ENCODE assay signal across 13 cellular contexts in genomic region chr4:42339935-42340406, GRCh38. TPM values are rescaled to one million over a fixed set of nuclear protein-coding genes. Genes with fewer than 3 reads are reported as not detected.
A peak's percentile ranks its signal among the peaks of the same experiment; 100 is the strongest.
DNase-seq lines count a peak whose midpoint lies in the region; ATAC-seq and TF ChIP-seq lines count a peak whose summit lies in the region.
"Had no signal": no experiment of that assay in that cellular context is flagged by ENCODE, and none has a peak within 500 bp of the region (broad histone marks: within the 10 kb centered on the region; RNA-seq: fewer than 3 reads in every experiment).

No MANE protein-coding gene starts in this region.

- no peak overlapping the region for H3K4me3 ChIP-seq in brain microvascular endothelial cell (ENCODE audit: low read depth, low read length)
- H3K4me3 ChIP-seq in right cardiac atrium (ENCODE audit: low read length): no peak overlapping the region

- H3K4me3 Mint-ChIP-seq in osteocyte (ENCODE audit: unreplicated experiment): no peak overlapping the region
- H3K4me3 Mint-ChIP-seq: activated T-cell treated with anti-CD3 and anti-CD28 coated beads, Interleukin-2, amount 50 U/mL, for 4 hours; IgD-negative memory B cell had no signal

- H3K36me3 ChIP-seq in brain microvascular endothelial cell (replicated peaks): no peaks in the 10 kb centered on the region

- H3K27ac ChIP-seq in brain microvascular endothelial cell (peak overlapping the region; percentile 70), right cardiac atrium (ENCODE audit: low read length) (peak overlapping the region; percentile 96)

- intact Hi-C loops in right cardiac atrium (cut with DNase I): no loop called here

- H3K27me3 ChIP-seq in brain microvascular endothelial cell (replicated peaks) (no peaks in the 10 kb centered on the region), right cardiac atrium (ENCODE audit: control insufficient read depth, insufficient read depth) (no peaks in the 10 kb centered on the region)

- peaks cover 2% of the 10 kb centered on the region for H3K4me1 ChIP-seq in right cardiac atrium (ENCODE audit: control insufficient read depth, insufficient read depth, low read length)

- no peaks in the 10 kb centered on the region for H3K9me3 Mint-ChIP-seq in osteocyte (ENCODE audit: unreplicated experiment)
- H3K9me3 Mint-ChIP-seq: activated T-cell treated with anti-CD3 and anti-CD28 coated beads, Interleukin-2, amount 50 U/mL, for 4 hours; IgD-negative memory B cell had no signal

- TF ChIP-seq CTCF in brain microvascular endothelial cell (IDR thresholded peaks at IDR 0.05; ENCODE audit: low read depth, low read length, missing control alignments) (no peak), osteocyte (IDR thresholded peaks at IDR 0.05) (no peak)

- in situ Hi-C loops in brain microvascular endothelial cell (cut with HindIII; ENCODE audit: low pct_ligation_motif_present, low sequenced_read_pairs): no loop called here

- 18% methylated on average over 7 of the region's 7 CpGs for WGBS in right cardiac atrium

- H3K9me3 ChIP-seq in right cardiac atrium (ENCODE audit: control insufficient read depth, low read length): no peaks in the 10 kb centered on the region

- peaks cover 25% of the 10 kb centered on the region for H3K4me1 Mint-ChIP-seq in osteocyte (ENCODE audit: unreplicated experiment)

- peak overlapping the region; percentile 68 for H3K27ac Mint-ChIP-seq in osteocyte (ENCODE audit: unreplicated experiment)
- H3K27ac Mint-ChIP-seq: IgD-negative memory B cell had no signal

- ATAC-seq in right cardiac atrium: peak; percentile 95 to 97
- no peak for ATAC-seq in HG03469 (IDR thresholded peaks at IDR 0.05; ENCODE audit: unreplicated experiment)
- ATAC-seq: activated T-cell treated with anti-CD3 and anti-CD28 coated beads, Interleukin-2, amount 50 U/mL, for 4 hours had no signal

- DNase-seq in GM03348 (ENCODE audit: low spot score): peak; percentile 27
- peak; percentile 67 for DNase-seq in brain microvascular endothelial cell
- peak; percentile 68 to 90 (median 80) for DNase-seq in right cardiac atrium
- DNase-seq in osteocyte (ENCODE audit: extremely low spot score, unreplicated experiment): no peak
- DNase-seq in NCI-H446 (lab: John Stamatoyannopoulos, UW): no peak
- DNase-seq in DMS 273 (lab: John Stamatoyannopoulos, UW; ENCODE audit: unreplicated experiment): no peak
- no peak for DNase-seq in UCSD-AML1 (lab: John Stamatoyannopoulos, UW; ENCODE audit: unreplicated experiment)
- DNase-seq: activated T-cell treated with anti-CD3 and anti-CD28 coated beads, Interleukin-2, amount 50 U/mL, for 4 hours; DMS79; NCI-H146; nucleus accumbens had no signal

- no peaks in the 10 kb centered on the region for H3K27me3 Mint-ChIP-seq in osteocyte (ENCODE audit: unreplicated experiment)

- no peaks in the 10 kb centered on the region for H3K36me3 Mint-ChIP-seq in osteocyte (ENCODE audit: unreplicated experiment)

RNA-seq across cellular contexts. Expression of gene SHISA3, which starts 57.3 kb away (rescaled TPM):
- total RNA-seq in right cardiac atrium: 1 to 10 TPM; 3.5 to 9.4 (median 9.2) TPM
- 12.2 TPM for polyA plus RNA-seq in right cardiac atrium
- total RNA-seq in osteocyte: 3.9 and 4.9 TPM in 2 replicates

Comparison
In these comparisons a context has a peak if more than half of its experiments do, and no peak if none do; other contexts are left out.
1. DNase-seq: peak in GM03348 (single experiment), brain microvascular endothelial cell (single experiment) and right cardiac atrium (3 of 3); none in osteocyte (single experiment), NCI-H446 (0 of 2), DMS 273 (single experiment) and UCSD-AML1 (single experiment).